In the genomic region with DNA sequence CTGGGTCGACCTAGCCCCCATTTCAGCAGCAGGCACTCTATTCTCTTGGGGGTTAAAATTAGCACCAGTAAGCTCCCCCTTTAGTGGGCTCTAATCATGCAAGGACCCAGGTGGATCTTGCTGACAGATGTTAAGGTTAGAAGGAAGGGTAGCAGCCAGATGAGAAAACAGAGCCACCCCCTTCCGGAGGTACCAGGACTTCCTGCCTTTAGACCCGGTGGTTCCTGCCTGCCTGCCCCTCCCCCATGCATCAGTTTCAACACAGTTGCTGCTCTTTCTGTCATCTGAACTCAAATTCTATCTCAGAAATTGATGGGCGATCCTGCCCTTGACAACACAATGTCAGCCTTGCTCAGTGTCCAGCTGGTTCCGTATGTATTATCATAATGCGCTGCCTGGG, we compare ENCODE assay signal across 9 cellular contexts.
A peak's percentile ranks its signal among the peaks of the same experiment; 100 is the strongest.
DNase-seq lines count a peak whose midpoint lies in the region; ATAC-seq lines count a peak whose summit lies in the region.
"Had no signal": no experiment of that assay in that cellular context is flagged by ENCODE, and none has a peak within 500 bp of the region (broad histone marks: within the 10 kb centered on the region; RNA-seq: fewer than 3 reads in every experiment).

No MANE protein-coding gene starts in this region.

- no peak overlapping the region for H3K23ac ChIP-seq in trophoblast cell (ENCODE audit: low read length)

- no peak overlapping the region for H2BK12ac ChIP-seq in trophoblast cell (ENCODE audit: low read length)

- no peaks in the 10 kb centered on the region for H3K79me1 ChIP-seq in trophoblast cell (ENCODE audit: low read length)

- no peaks in the 10 kb centered on the region for H3K4me1 ChIP-seq in trophoblast cell (ENCODE audit: control insufficient read depth in 1 of 2, insufficient read depth in 2 of 2, low read length in 2 of 2)

- H3K18ac ChIP-seq in trophoblast cell (ENCODE audit: low read length): no peak overlapping the region

- H2BK5ac ChIP-seq in trophoblast cell (ENCODE audit: low read depth, low read length, poor library complexity): no peak overlapping the region

- H3K9me3 ChIP-seq in trophoblast cell (ENCODE audit: insufficient read depth, low read depth, low read length): no peaks in the 10 kb centered on the region

- H3K36me3 ChIP-seq in trophoblast cell (ENCODE audit: control insufficient read depth in 1 of 2, insufficient read depth in 2 of 2, low read length in 2 of 2): no peaks in the 10 kb centered on the region

- ATAC-seq in GM19467 (IDR thresholded peaks at IDR 0.05; ENCODE audit: unreplicated experiment): peak; percentile 62
- ATAC-seq in HG03378 (IDR thresholded peaks at IDR 0.05; ENCODE audit: unreplicated experiment): peak; percentile 52
- no peak for ATAC-seq in left lobe of liver
- ATAC-seq: Panc1 had no signal

- H3K27ac ChIP-seq in trophoblast cell (ENCODE audit: low read depth, low read length): no peak overlapping the region

- H3K27me3 ChIP-seq in trophoblast cell (ENCODE audit: insufficient read depth, low read length): peaks cover 2% of the 10 kb centered on the region

- DNase-seq in activated T-cell treated with anti-CD3 and anti-CD28 coated beads for 1 hour (ENCODE audit: low read depth) (peak; percentile 38), trophoblast cell (no peak), NCI-H1092 treated with DMSO at 0.1 percent for 48 hours (lab: John Stamatoyannopoulos, UW) (no peak), mesenteric fat pad (ENCODE audit: low spot score) (no peak), AG08396 (ENCODE audit: low spot score) (no peak), left lobe of liver (ENCODE audit: low spot score) (no peak)

- no peak overlapping the region for H4K8ac ChIP-seq in trophoblast cell (ENCODE audit: low read depth, low read length)

- peak overlapping the region; percentile 33 for H3K9ac ChIP-seq in trophoblast cell (ENCODE audit: low read length)

- no peaks in the 10 kb centered on the region for H3K79me2 ChIP-seq in trophoblast cell (ENCODE audit: control insufficient read depth, insufficient read depth, low read length, poor library complexity)

- no CpG with 5 or more reads among the region's 6 CpGs for WGBS in trophoblast cell (ENCODE audit: extremely low coverage, insufficient coverage, insufficient read length)

- H2AK5ac ChIP-seq in trophoblast cell (ENCODE audit: low read length): no peak overlapping the region

- H3K4me2 ChIP-seq in trophoblast cell (ENCODE audit: low read length): no peak overlapping the region

- no peak overlapping the region for H3K4me3 ChIP-seq in trophoblast cell (ENCODE audit: low read depth, low read length)

- no peak overlapping the region for H4K12ac ChIP-seq in trophoblast cell (ENCODE audit: low read depth, low read length)

- no peak overlapping the region for H4K91ac ChIP-seq in trophoblast cell (ENCODE audit: low read depth, low read length)

- no peak overlapping the region for H2AFZ ChIP-seq in trophoblast cell (ENCODE audit: insufficient read depth, low read length, poor library complexity)

- no peak overlapping the region for H2BK120ac ChIP-seq in trophoblast cell (ENCODE audit: insufficient read depth, low read length, poor library complexity)

- no peak overlapping the region for H3K14ac ChIP-seq in trophoblast cell (ENCODE audit: low read length)

- no peak overlapping the region for H3K4ac ChIP-seq in trophoblast cell (ENCODE audit: low read depth, low read length)
